8 cellular contexts compared by ENCODE assay signal in the genomic region with DNA sequence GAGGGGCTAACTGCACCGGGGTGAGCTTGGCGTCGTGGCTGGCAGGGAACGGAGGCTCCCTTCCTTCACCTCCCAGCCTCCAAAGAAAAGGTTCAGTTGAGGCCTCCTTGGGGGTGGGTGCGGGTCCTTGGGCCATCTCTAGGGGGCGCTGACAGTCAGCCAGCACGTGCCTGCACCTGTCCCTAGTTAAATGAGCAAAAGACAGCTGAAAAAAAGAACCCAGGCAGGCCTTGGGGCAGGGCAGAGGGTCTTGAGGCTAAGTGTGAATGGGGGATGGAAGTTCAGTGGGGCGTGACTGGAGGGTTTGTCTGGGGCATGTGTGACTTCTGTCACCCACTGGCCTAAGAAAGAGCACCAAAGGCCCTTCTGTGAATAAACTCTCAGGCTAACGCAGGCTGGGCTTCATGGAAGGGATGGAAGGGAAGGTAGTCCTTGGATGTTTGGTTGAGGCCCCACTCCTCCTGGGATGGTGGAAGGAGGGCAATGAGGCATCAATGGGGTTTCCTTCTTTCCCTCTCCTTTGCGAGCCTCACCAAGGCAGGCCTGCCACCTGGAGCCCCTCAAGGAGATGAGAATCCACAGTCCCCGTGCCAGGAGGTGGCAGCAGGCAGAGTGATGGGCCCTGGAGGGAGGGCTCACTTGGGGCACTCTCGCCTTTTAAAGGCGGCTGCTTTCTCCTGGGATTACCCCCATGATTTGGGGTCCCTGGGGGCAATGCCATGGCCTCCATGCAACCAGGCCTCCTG. TPM values are rescaled to one million over a fixed set of nuclear protein-coding genes. Genes with fewer than 3 reads are reported as not detected.
DNase-seq lines count a peak whose midpoint lies in the region; ATAC-seq and TF ChIP-seq lines count a peak whose summit lies in the region.

No MANE protein-coding gene starts in this region.

- H3K36me3 ChIP-seq in parathyroid adenoma (ENCODE audit: control insufficient read depth, insufficient read depth, low read length): no peaks in the 10 kb centered on the region

- intact Hi-C loops in activated CD4-positive, alpha-beta T cell treated with anti-CD3 and anti-CD28 coated beads, Interleukin-2, amount 10 ng/mL, durations not matched to agents 24 days and 14 days (cut with micrococcal nuclease): loop anchor here (1.0 kb wide), 1 partner anchor 11 kb away; no protein-coding TSS in a partner anchor

- H3K36me3 Mint-ChIP-seq in HFFc6 (ENCODE audit: low read depth) (no peaks in the 10 kb centered on the region; the same call in 1 of the 2 replicates), endothelial cell (ENCODE audit: low read depth, unreplicated experiment) (peaks cover 13% of the 10 kb centered on the region)
- H3K36me3 Mint-ChIP-seq in activated CD4-positive, alpha-beta T cell treated with anti-CD3 and anti-CD28 coated beads, Interleukin-2, amount 10 ng/mL, durations not matched to agents 24 days and 14 days (ENCODE audit: low read depth): no peaks in the 10 kb centered on the region

- TF ChIP-seq CTCF in 22Rv1 (IDR thresholded peaks at IDR 0.05) (peak; percentile 68), HFFc6 (IDR thresholded peaks at IDR 0.05) (peak; percentile 75), endothelial cell (IDR thresholded peaks at IDR 0.05; ENCODE audit: unreplicated experiment) (peak; percentile 67), parathyroid adenoma (IDR thresholded peaks at IDR 0.05) (peak; percentile 43)

- no peak overlapping the region for H3K27ac Mint-ChIP-seq in HFFc6
- H3K27ac Mint-ChIP-seq in activated CD4-positive, alpha-beta T cell treated with anti-CD3 and anti-CD28 coated beads, Interleukin-2, amount 10 ng/mL, durations not matched to agents 24 days and 14 days: peak overlapping the region; percentile 97
- H3K27ac Mint-ChIP-seq in endothelial cell (ENCODE audit: unreplicated experiment): no peak overlapping the region

- no peak overlapping the region for H3K9ac ChIP-seq in parathyroid adenoma

- no peak overlapping the region for H3K4me3 ChIP-seq in parathyroid adenoma (ENCODE audit: low read depth, low read length)

- no peak for ATAC-seq in GM21825 (IDR thresholded peaks at IDR 0.05; ENCODE audit: unreplicated experiment)

- H3K4me3 Mint-ChIP-seq in HFFc6: no peak overlapping the region
- H3K4me3 Mint-ChIP-seq in activated CD4-positive, alpha-beta T cell treated with anti-CD3 and anti-CD28 coated beads, Interleukin-2, amount 10 ng/mL, durations not matched to agents 24 days and 14 days: peak overlapping the region; percentile 77
- no peak overlapping the region for H3K4me3 Mint-ChIP-seq in endothelial cell (ENCODE audit: unreplicated experiment)

- no peaks in the 10 kb centered on the region for H3K27me3 ChIP-seq in parathyroid adenoma (ENCODE audit: control insufficient read depth, insufficient read depth, low read length)

- no peak overlapping the region for H3K4me2 ChIP-seq in parathyroid adenoma (ENCODE audit: low read length)

- H2AFZ ChIP-seq in parathyroid adenoma: no peak overlapping the region

- H3K9me3 ChIP-seq in parathyroid adenoma (ENCODE audit: control insufficient read depth, low read length): peaks cover 4% of the 10 kb centered on the region

- H3K4me1 ChIP-seq in parathyroid adenoma: no peaks in the 10 kb centered on the region

- H3K4me1 Mint-ChIP-seq in HFFc6 (ENCODE audit: low read depth): peaks cover 34% of the 10 kb centered on the region
- peaks cover 68% of the 10 kb centered on the region for H3K4me1 Mint-ChIP-seq in activated CD4-positive, alpha-beta T cell treated with anti-CD3 and anti-CD28 coated beads, Interleukin-2, amount 10 ng/mL, durations not matched to agents 24 days and 14 days
- H3K4me1 Mint-ChIP-seq in endothelial cell (ENCODE audit: unreplicated experiment): peaks cover 31% of the 10 kb centered on the region

- H3K27me3 Mint-ChIP-seq in HFFc6 (ENCODE audit: insufficient read depth) (peaks cover 3% of the 10 kb centered on the region), endothelial cell (ENCODE audit: unreplicated experiment) (peaks cover 15% of the 10 kb centered on the region)
- no peaks in the 10 kb centered on the region for H3K27me3 Mint-ChIP-seq in activated CD4-positive, alpha-beta T cell treated with anti-CD3 and anti-CD28 coated beads, Interleukin-2, amount 10 ng/mL, durations not matched to agents 24 days and 14 days

- H3K27ac ChIP-seq in 22Rv1: no peak overlapping the region
- no peak overlapping the region for H3K27ac ChIP-seq in parathyroid adenoma

- no peaks in the 10 kb centered on the region for H3K79me2 ChIP-seq in parathyroid adenoma

- H3K9me3 Mint-ChIP-seq in HFFc6: peaks cover 12% of the 10 kb centered on the region; the same call in 1 of the 2 replicates
- no peaks in the 10 kb centered on the region for H3K9me3 Mint-ChIP-seq in activated CD4-positive, alpha-beta T cell treated with anti-CD3 and anti-CD28 coated beads, Interleukin-2, amount 10 ng/mL, durations not matched to agents 24 days and 14 days
- peaks cover 10% of the 10 kb centered on the region for H3K9me3 Mint-ChIP-seq in endothelial cell (ENCODE audit: unreplicated experiment)

- DNase-seq in HFFc6 (no peak), endothelial cell (ENCODE audit: low spot score) (peak; percentile 38), NCI-H226 (no peak), NCI-H2029 treated with DMSO at 0.1 percent for 48 hours (lab: John Stamatoyannopoulos, UW) (no peak)
- peak; percentile 90 for DNase-seq in activated CD4-positive, alpha-beta T cell treated with anti-CD3 and anti-CD28 coated beads, Interleukin-2, amount 10 ng/mL, durations not matched to agents 24 days and 14 days

RNA-seq across cellular contexts. Expression of a gene that starts 56.2 kb away (rescaled TPM):
- 10 to 100 TPM; 66.6 to 94.5 (median 81.5) TPM for total RNA-seq in HFFc6 (2021; fragmentation: NEBNext Ultra II Directional; extraction: Animal tissue kit (Norgen Biotek cat#: 25700))
- total RNA-seq in activated CD4-positive, alpha-beta T cell treated with anti-CD3 and anti-CD28 coated beads, Interleukin-2, amount 10 ng/mL, durations not matched to agents 24 days and 14 days: 92.8 and 93.1 TPM in 2 replicates
- total RNA-seq in endothelial cell (ENCODE audit: unreplicated experiment): 72.1 TPM

Comparison
In these comparisons a context has a peak if more than half of its experiments do, and no peak if none do; other contexts are left out.
1. DNase-seq: peak in activated CD4-positive, alpha-beta T cell treated with anti-CD3 and anti-CD28 coated beads, Interleukin-2, amount 10 ng/mL, durations not matched to agents 24 days and 14 days (single experiment) and endothelial cell (single experiment); none in HFFc6 (single experiment), NCI-H226 (single experiment) and NCI-H2029 treated with DMSO at 0.1 percent for 48 hours (single experiment).
2. Peak in every context shown above with its lines, with median percentiles within 50 percentile points of each other: CTCF ChIP-seq.